In the genomic region with DNA sequence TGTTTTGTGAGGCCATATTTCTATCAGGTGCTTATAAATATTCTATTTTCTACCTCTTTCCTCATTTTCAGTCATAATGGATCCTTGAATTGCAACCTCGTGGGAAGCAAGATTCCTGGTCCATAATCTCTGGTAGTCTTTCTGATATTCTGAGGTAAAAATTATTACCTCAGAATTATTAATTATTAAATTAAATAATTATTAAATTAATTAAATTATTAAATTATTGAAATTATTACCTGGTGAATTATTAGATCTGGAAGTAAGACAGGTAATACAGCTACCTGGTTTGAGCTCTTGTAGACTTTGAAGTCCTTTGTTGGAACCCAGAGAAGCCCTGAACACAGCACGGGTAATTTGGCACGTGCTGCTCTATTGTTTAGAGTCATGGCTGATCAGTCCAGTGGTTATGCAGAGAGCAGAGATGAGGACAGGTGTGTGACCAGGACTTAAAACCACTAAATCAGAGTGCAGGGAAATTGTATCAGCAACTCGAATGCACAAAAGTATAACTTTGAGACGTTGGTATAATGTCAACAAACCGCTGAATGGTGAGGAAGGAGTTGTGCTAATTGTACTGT, we compare ENCODE assay signal across 1 cellular context.
TF ChIP-seq lines count a peak whose summit lies in the region.

No MANE protein-coding gene starts in this region.

TF ChIP-seq in H1, 55 proteins besides CTCF, POLR2A, EP300 and RAD21 (continued from another document):
- TF ChIP-seq NANOG (IDR thresholded peaks at IDR 0.05; ENCODE audit: insufficient read depth, low read depth, low read length, poor library complexity, severe bottlenecking) (no peak), POLR2AphosphoS5 (IDR thresholded peaks at IDR 0.05; ENCODE audit: low read depth, low read length) (no peak), TEAD4 (IDR thresholded peaks at IDR 0.05; ENCODE audit: low read depth, low read length) (no peak), CTBP2 (IDR thresholded peaks at IDR 0.05; ENCODE audit: borderline replicate concordance, insufficient read depth, insufficient read length, low read length) (no peak), RBBP5 (IDR thresholded peaks at IDR 0.05; ENCODE audit: borderline replicate concordance, low read depth, low read length) (no peak), CREB1 (IDR thresholded peaks at IDR 0.05) (no peak), HDAC6 (IDR thresholded peaks at IDR 0.05; ENCODE audit: low read depth, low read length) (no peak), FOSL1 (IDR thresholded peaks at IDR 0.05; ENCODE audit: insufficient read depth, low read depth, low read length) (no peak), SIRT6 (IDR thresholded peaks at IDR 0.05; ENCODE audit: low read length) (no peak), SRF (IDR thresholded peaks at IDR 0.05; ENCODE audit: low read depth, low read length) (no peak), CHD2 (IDR thresholded peaks at IDR 0.05; ENCODE audit: low read length) (no peak), CBX5 (IDR thresholded peaks at IDR 0.05; ENCODE audit: low read depth, low read length) (no peak)
